ENCODE assay signal across 19 cellular contexts in genomic region chr1:51843948-51844347, GRCh38. TPM values are rescaled to one million over a fixed set of nuclear protein-coding genes. Genes with fewer than 3 reads are reported as not detected.
DNase-seq lines count a peak whose midpoint lies in the region; ATAC-seq, FAIRE-seq and TF ChIP-seq lines count a peak whose summit lies in the region.
"Had no signal": no experiment of that assay in that cellular context is flagged by ENCODE, and none has a peak within 500 bp of the region (broad histone marks: within the 10 kb centered on the region; RNA-seq: fewer than 3 reads in every experiment).

No MANE protein-coding gene starts in this region.

- no peak for FAIRE-seq in GM12892 (lab: Jason Lieb, UNC)
- FAIRE-seq: colon had no signal

- peaks cover 1 to 2% of the 10 kb centered on the region in 2 donors for H3K9me3 Mint-ChIP-seq in activated T-cell treated with anti-CD3 and anti-CD28 coated beads, Interleukin-2, amount 50 U/mL, for 72 hours
- peaks cover 9% of the 10 kb centered on the region; the same call in 1 of the 2 replicates for H3K9me3 Mint-ChIP-seq in HFFc6
- H3K9me3 Mint-ChIP-seq: natural killer cell treated with Interleukin-12 subunit alpha and Interleukin-12 subunit beta and Interleukin-15 and Interleukin-18, amount 100 ng/mL, for 72 hours had no signal

- no peak overlapping the region for H3K4me3 ChIP-seq in osteoblast (ENCODE audit: insufficient read depth, low read length)
- no peak overlapping the region for H3K4me3 ChIP-seq in left ventricle myocardium inferior
- H3K4me3 ChIP-seq: HAP-1, spleen, tibial artery had no signal

- peak; percentile 58 for DNase-seq in activated CD4-positive, alpha-beta T cell treated with anti-CD3 and anti-CD28 coated beads for 48 hours
- DNase-seq in activated CD4-positive, alpha-beta T cell treated with anti-CD3 and anti-CD28 coated beads, Interleukin-2, amount 50 U/mL, for 4 hours: no peak
- DNase-seq in GM12892 (ENCODE audit: insufficient read length) (peak; percentile 4), osteoblast (ENCODE audit: insufficient read length, low spot score, missing footprints) (peak; percentile 52), left ventricle myocardium inferior (no peak), HFFc6 (no peak)
- peak; percentile 30 to 42 for DNase-seq in activated T-cell treated with anti-CD3 and anti-CD28 coated beads, Interleukin-2, amount 50 U/mL, for 72 hours
- DNase-seq: aorta, DND-41, erythroblast, NCI-H69, spleen, tibial artery had no signal

- H3K9me3 ChIP-seq in osteoblast (ENCODE audit: low read depth, low read length) (no peaks in the 10 kb centered on the region), left ventricle myocardium inferior (replicated peaks) (no peaks in the 10 kb centered on the region)
- H3K9me3 ChIP-seq: HAP-1, spleen, tibial artery had no signal

- H3K4me1 ChIP-seq in osteoblast (ENCODE audit: insufficient read depth, low read length) (no peaks in the 10 kb centered on the region), left ventricle myocardium inferior (no peaks in the 10 kb centered on the region)
- H3K4me1 ChIP-seq: HAP-1, spleen, tibial artery had no signal

- H3K4me2 ChIP-seq in osteoblast (ENCODE audit: insufficient read depth, low read length): no peak overlapping the region

- TF ChIP-seq CTCF in osteoblast (IDR thresholded peaks at IDR 0.05; ENCODE audit: extremely low read depth, low read depth, low read length) (no peak), left ventricle myocardium inferior (IDR thresholded peaks at IDR 0.05; ENCODE audit: borderline replicate concordance) (no peak), HFFc6 (IDR thresholded peaks at IDR 0.05) (no peak)

- peak overlapping the region; percentile 19 to 21 for H3K4me3 Mint-ChIP-seq in activated T-cell treated with anti-CD3 and anti-CD28 coated beads, Interleukin-2, amount 50 U/mL, for 72 hours
- no peak overlapping the region for H3K4me3 Mint-ChIP-seq in HFFc6
- H3K4me3 Mint-ChIP-seq: natural killer cell treated with Interleukin-12 subunit alpha and Interleukin-12 subunit beta and Interleukin-15 and Interleukin-18, amount 100 ng/mL, for 72 hours had no signal

- ATAC-seq in activated T-cell treated with anti-CD3 and anti-CD28 coated beads, Interleukin-2, amount 50 U/mL, for 72 hours (replicated peaks in 1 of 2): peak; percentile 78 to 85
- no peak for ATAC-seq in HG02884 (IDR thresholded peaks at IDR 0.05; ENCODE audit: unreplicated experiment)
- ATAC-seq: Panc1 had no signal

- H3K27ac ChIP-seq in osteoblast (ENCODE audit: low read depth, low read length) (no peak overlapping the region), left ventricle myocardium inferior (replicated peaks) (no peak overlapping the region)
- H3K27ac ChIP-seq: spleen, tibial artery had no signal

- TF ChIP-seq POLR2A in GM12892 (IDR thresholded peaks at IDR 0.05; ENCODE audit: low read depth, low read length): no peak

- peaks cover 6 to 18% of the 10 kb centered on the region in 2 donors for H3K36me3 Mint-ChIP-seq in activated T-cell treated with anti-CD3 and anti-CD28 coated beads, Interleukin-2, amount 50 U/mL, for 72 hours (ENCODE audit: insufficient read depth in 2 of 2)
- H3K36me3 Mint-ChIP-seq in HFFc6 (ENCODE audit: low read depth): peaks cover 39% of the 10 kb centered on the region

- peaks cover 28% of the 10 kb centered on the region for H3K4me1 Mint-ChIP-seq in activated T-cell treated with anti-CD3 and anti-CD28 coated beads, Interleukin-2, amount 50 U/mL, for 72 hours (ENCODE audit: low read depth)
- peaks cover 19% of the 10 kb centered on the region for H3K4me1 Mint-ChIP-seq in HFFc6 (ENCODE audit: low read depth)

- peaks cover 8% of the 10 kb centered on the region for H4K20me1 ChIP-seq in osteoblast (ENCODE audit: insufficient read depth, low read length)

- H3K27me3 ChIP-seq in osteoblast (ENCODE audit: insufficient read depth, low read length): no peaks in the 10 kb centered on the region
- no peaks in the 10 kb centered on the region for H3K27me3 ChIP-seq in left ventricle myocardium inferior (ENCODE audit: low read depth)
- H3K27me3 ChIP-seq: spleen, tibial artery had no signal

- H2AFZ ChIP-seq in osteoblast (ENCODE audit: low read length): no peak overlapping the region

- peaks cover 14% of the 10 kb centered on the region for H3K36me3 ChIP-seq in osteoblast (ENCODE audit: insufficient read depth, low read length)
- peaks cover 21% of the 10 kb centered on the region for H3K36me3 ChIP-seq in left ventricle myocardium inferior

- no peaks in the 10 kb centered on the region for H3K27me3 Mint-ChIP-seq in activated T-cell treated with anti-CD3 and anti-CD28 coated beads, Interleukin-2, amount 50 U/mL, for 72 hours (ENCODE audit: low read depth)
- peaks cover 8% of the 10 kb centered on the region for H3K27me3 Mint-ChIP-seq in HFFc6 (ENCODE audit: insufficient read depth)
- H3K27me3 Mint-ChIP-seq: CD4-positive, CD25-positive, alpha-beta regulatory T cell; natural killer cell treated with Interleukin-12 subunit alpha and Interleukin-12 subunit beta and Interleukin-15 and Interleukin-18, amount 100 ng/mL, for 72 hours had no signal

- H3K79me2 ChIP-seq in osteoblast (ENCODE audit: insufficient read depth, low read length): peaks cover 67% of the 10 kb centered on the region

- H3K27ac Mint-ChIP-seq in activated T-cell treated with anti-CD3 and anti-CD28 coated beads, Interleukin-2, amount 50 U/mL, for 72 hours: peak overlapping the region; percentile 35
- no peak overlapping the region for H3K27ac Mint-ChIP-seq in HFFc6
- H3K27ac Mint-ChIP-seq: CD4-positive, CD25-positive, alpha-beta regulatory T cell had no signal

- intact Hi-C loops in left ventricle myocardium inferior (cut with micrococcal nuclease): no loop called here

RNA-seq across cellular contexts. Expression of gene NRDC, which starts 34.6 kb away (rescaled TPM):
- 83.3 TPM for polyA plus RNA-seq in GM12892 (2012; ENCODE audit: missing spikeins)
- total RNA-seq in activated T-cell treated with anti-CD3 and anti-CD28 coated beads, Interleukin-2, amount 50 U/mL, for 72 hours: 100 to 1,000 TPM; 209 to 226 TPM
- 81.4 and 90.5 TPM in 2 replicates for total RNA-seq in osteoblast
- total RNA-seq in left ventricle myocardium inferior: 130 TPM
- total RNA-seq in HFFc6 (2021; fragmentation: NEBNext Ultra II Directional; extraction: Animal tissue kit (Norgen Biotek cat#: 25700)): 100 to 1,000 TPM; 186 to 207 (median 193) TPM

Comparison
In these comparisons a context has a peak if more than half of its experiments do, and no peak if none do; other contexts are left out.
1. DNase-seq: peak in activated CD4-positive, alpha-beta T cell treated with anti-CD3 and anti-CD28 coated beads for 48 hours (single experiment), GM12892 (single experiment), activated T-cell treated with anti-CD3 and anti-CD28 coated beads, Interleukin-2, amount 50 U/mL, for 72 hours (2 of 2) and osteoblast (single experiment); none in activated CD4-positive, alpha-beta T cell treated with anti-CD3 and anti-CD28 coated beads, Interleukin-2, amount 50 U/mL, for 4 hours (0 of 2), left ventricle myocardium inferior (single experiment) and HFFc6 (single experiment).